15 cellular contexts compared by ENCODE assay signal in the genomic region with DNA sequence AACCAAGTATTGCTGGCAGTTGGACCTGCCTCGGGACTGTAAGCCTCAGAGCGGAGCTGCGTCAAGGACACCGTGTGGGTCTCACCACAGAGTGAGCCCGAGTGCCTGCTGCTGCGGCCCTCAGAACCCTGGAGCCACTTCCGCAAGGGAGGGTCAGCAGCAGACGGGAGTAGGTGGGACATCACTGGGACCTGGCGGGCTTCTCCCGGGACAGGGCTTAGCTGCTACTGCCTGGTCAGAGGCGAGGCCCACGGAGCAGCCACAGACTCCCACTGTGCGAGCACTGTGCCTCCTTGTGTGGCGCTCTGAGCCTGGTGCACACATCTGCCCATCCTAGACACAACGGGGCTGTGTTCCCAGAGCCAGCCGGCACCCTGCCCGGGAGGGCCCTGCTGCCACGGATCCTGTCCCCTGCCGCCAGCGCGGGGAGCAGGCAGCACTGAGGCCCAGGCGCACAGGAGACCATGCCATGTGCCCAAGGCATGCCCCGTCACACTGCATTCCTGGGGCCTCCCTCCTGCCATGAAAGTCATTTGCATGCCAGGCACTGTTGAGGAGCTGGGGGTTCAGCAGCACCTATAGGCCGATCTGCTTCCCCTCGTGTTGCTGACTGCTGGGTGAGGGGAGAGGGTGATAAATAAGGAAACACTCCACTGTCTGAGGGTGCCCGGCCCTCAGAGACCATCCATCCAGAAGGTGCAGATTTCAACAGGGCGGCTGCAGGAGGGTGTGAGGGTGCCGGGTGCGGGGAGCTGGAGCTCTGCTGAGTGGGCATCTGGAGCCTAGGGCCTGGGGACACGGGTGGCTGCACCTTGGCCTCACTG. TPM values are rescaled to one million over a fixed set of nuclear protein-coding genes. Genes with fewer than 3 reads are reported as not detected.
DNase-seq lines count a peak whose midpoint lies in the region; ATAC-seq and TF ChIP-seq lines count a peak whose summit lies in the region.
"Had no signal": no experiment of that assay in that cellular context is flagged by ENCODE, and none has a peak within 500 bp of the region (broad histone marks: within the 10 kb centered on the region; RNA-seq: fewer than 3 reads in every experiment).

No MANE protein-coding gene starts in this region.

- in situ Hi-C loops in G401 (cut with HindIII; ENCODE audit: low sequenced_read_pairs), result no loop called here

- H3K4me3 Mint-ChIP-seq in activated B cell treated with CpG ODN at 0.5 μM for 24 hours, result no peak overlapping the region
- no peak overlapping the region for H3K4me3 Mint-ChIP-seq in activated CD4-positive, alpha-beta memory T cell treated with anti-CD3 and anti-CD28 coated beads for 36 hours
- H3K4me3 Mint-ChIP-seq: activated naive CD4-positive, alpha-beta T cell treated with anti-CD3 and anti-CD28 coated beads, Interleukin-2, amount 50 U/mL, for 24 hours; neural progenitor cell had no signal

- peak overlapping the region; percentile 30 for H3K27ac Mint-ChIP-seq in activated B cell treated with CpG ODN at 0.5 μM for 24 hours
- H3K27ac Mint-ChIP-seq in activated CD4-positive, alpha-beta memory T cell treated with anti-CD3 and anti-CD28 coated beads for 36 hours, result no peak overlapping the region
- H3K27ac Mint-ChIP-seq: activated naive CD4-positive, alpha-beta T cell treated with anti-CD3 and anti-CD28 coated beads, Interleukin-2, amount 50 U/mL, for 24 hours; neural progenitor cell had no signal

- TF ChIP-seq CTCF in activated B cell treated with CpG ODN at 0.5 μM for 24 hours (IDR thresholded peaks at IDR 0.05), result no peak

- H3K4me1 Mint-ChIP-seq in activated B cell treated with CpG ODN at 0.5 μM for 24 hours, result peaks cover 44% of the 10 kb centered on the region
- peaks cover 3% of the 10 kb centered on the region for H3K4me1 Mint-ChIP-seq in activated CD4-positive, alpha-beta memory T cell treated with anti-CD3 and anti-CD28 coated beads for 36 hours (ENCODE audit: low read depth)

- DNase-seq in G401 (ENCODE audit: low spot score) (peak; percentile 37), activated B cell treated with CpG ODN at 0.5 μM for 24 hours (no peak), inferior parietal cortex (ENCODE audit: extremely low spot score) (peak; percentile 86), putamen (ENCODE audit: low spot score) (peak; percentile 97), germinal center (ENCODE audit: low spot score) (no peak)
- no peak for DNase-seq in activated CD4-positive, alpha-beta memory T cell treated with anti-CD3 and anti-CD28 coated beads for 36 hours
- DNase-seq: activated CD4-positive, alpha-beta T cell treated with anti-CD3 and anti-CD28 coated beads for 1 hour; DND-41; erythroblast; KG1; NCI-H1417 treated with DMSO at 0.1 percent for 48 hours; T-helper 2 cell had no signal

- H3K27me3 Mint-ChIP-seq in activated B cell treated with CpG ODN at 0.5 μM for 24 hours, result no peaks in the 10 kb centered on the region
- H3K27me3 Mint-ChIP-seq in activated CD4-positive, alpha-beta memory T cell treated with anti-CD3 and anti-CD28 coated beads for 36 hours, result no peaks in the 10 kb centered on the region
- H3K27me3 Mint-ChIP-seq: activated naive CD4-positive, alpha-beta T cell treated with anti-CD3 and anti-CD28 coated beads, Interleukin-2, amount 50 U/mL, for 24 hours had no signal

- H3K36me3 Mint-ChIP-seq in activated B cell treated with CpG ODN at 0.5 μM for 24 hours (ENCODE audit: low read depth), result peaks cover 40% of the 10 kb centered on the region
- no peaks in the 10 kb centered on the region for H3K36me3 Mint-ChIP-seq in activated CD4-positive, alpha-beta memory T cell treated with anti-CD3 and anti-CD28 coated beads for 36 hours
- H3K36me3 Mint-ChIP-seq: activated naive CD4-positive, alpha-beta T cell treated with anti-CD3 and anti-CD28 coated beads, Interleukin-2, amount 50 U/mL, for 24 hours had no signal

- intact Hi-C loops in activated B cell treated with CpG ODN at 0.5 μM for 24 hours (cut with micrococcal nuclease), result no loop called here
- intact Hi-C loops in activated CD4-positive, alpha-beta memory T cell treated with anti-CD3 and anti-CD28 coated beads for 36 hours (cut with micrococcal nuclease), result no loop called here

- POLR2A ChIA-PET in activated B cell treated with CpG ODN at 0.5 μM for 24 hours (lab: Charles Lee), result interaction anchor here (1.0 to 2.5 kb wide), 4 partner anchors 8 to 40 kb away, joined by 3 to 9 read pairs (median 4); no protein-coding TSS in a partner anchor
- POLR2A ChIA-PET in activated CD4-positive, alpha-beta memory T cell treated with anti-CD3 and anti-CD28 coated beads for 36 hours (lab: Charles Lee), result interaction anchor here (0.6 kb wide), 1 partner anchor 40 kb away, joined by 3 read pairs; no protein-coding TSS in a partner anchor

- CTCF ChIA-PET in activated B cell treated with CpG ODN at 0.5 μM for 24 hours (lab: Charles Lee), result no interaction called here
- CTCF ChIA-PET in activated CD4-positive, alpha-beta memory T cell treated with anti-CD3 and anti-CD28 coated beads for 36 hours (lab: Charles Lee), result interaction anchor here (1.8 kb wide), 1 partner anchor 107 kb away, joined by 5 read pairs; no protein-coding TSS in a partner anchor

- H3K9me3 Mint-ChIP-seq in activated B cell treated with CpG ODN at 0.5 μM for 24 hours, result no peaks in the 10 kb centered on the region
- H3K9me3 Mint-ChIP-seq in activated CD4-positive, alpha-beta memory T cell treated with anti-CD3 and anti-CD28 coated beads for 36 hours, result no peaks in the 10 kb centered on the region
- H3K9me3 Mint-ChIP-seq: activated naive CD4-positive, alpha-beta T cell treated with anti-CD3 and anti-CD28 coated beads, Interleukin-2, amount 50 U/mL, for 24 hours; neural progenitor cell had no signal

- ATAC-seq in activated B cell treated with CpG ODN at 0.5 μM for 24 hours (ENCODE audit: low read depth) (no peak), GM19035 (IDR thresholded peaks at IDR 0.05; ENCODE audit: unreplicated experiment) (no peak)

RNA-seq across cellular contexts. Expression of a gene that starts 10.0 kb away (rescaled TPM):
- 14.0 and 19.3 TPM in 2 replicates for total RNA-seq in G401 (2014; rRNA removed; shearing (Covaris generic))
- total RNA-seq in activated B cell treated with CpG ODN at 0.5 μM for 24 hours, result 132 and 154 TPM in 2 replicates
- 10 to 100 TPM; 19.3 to 22.2 TPM for total RNA-seq in activated CD4-positive, alpha-beta memory T cell treated with anti-CD3 and anti-CD28 coated beads for 36 hours

RNA-seq across cellular contexts. Expression of a gene that starts 50.7 kb away (rescaled TPM):
- 38.3 and 53.4 TPM in 2 replicates for total RNA-seq in G401 (2014; rRNA removed; shearing (Covaris generic))
- 51.4 and 54.1 TPM in 2 replicates for total RNA-seq in activated B cell treated with CpG ODN at 0.5 μM for 24 hours
- total RNA-seq in activated CD4-positive, alpha-beta memory T cell treated with anti-CD3 and anti-CD28 coated beads for 36 hours, result 10 to 100 TPM in 1 of 2 experiments, 1 to 10 TPM in 1; 10.0 to 10.4 TPM

Comparison
In these comparisons a context has a peak if more than half of its experiments do, and no peak if none do; other contexts are left out.
1. DNase-seq: peak in G401 (single experiment), inferior parietal cortex (single experiment) and putamen (single experiment); none in activated B cell treated with CpG ODN at 0.5 μM for 24 hours (single experiment), activated CD4-positive, alpha-beta memory T cell treated with anti-CD3 and anti-CD28 coated beads for 36 hours (single experiment) and germinal center (single experiment).